Comparison of ENCODE assay signal across 8 cellular contexts in genomic region chr14:21924479-21924878, GRCh38.
DNase-seq lines count a peak whose midpoint lies in the region; ATAC-seq and TF ChIP-seq lines count a peak whose summit lies in the region.

No MANE protein-coding gene starts in this region.

- no peaks in the 10 kb centered on the region for H3K79me2 ChIP-seq in neural progenitor cell (ENCODE audit: low read depth)

- H3K27ac Mint-ChIP-seq in neural progenitor cell: no peak overlapping the region

- no peaks in the 10 kb centered on the region for H3K4me1 Mint-ChIP-seq in neural progenitor cell

- H4K20me1 ChIP-seq in neural progenitor cell (ENCODE audit: low read depth): no peaks in the 10 kb centered on the region

- H3K27ac ChIP-seq in neural progenitor cell: no peak overlapping the region
- no peak overlapping the region for H3K27ac ChIP-seq in aorta (ENCODE audit: low read depth in 1 of 2, low read length in 2 of 2)
- no peak overlapping the region for H3K27ac ChIP-seq in left ventricle myocardium inferior (replicated peaks)

- peak; percentile 71 for DNase-seq in activated CD8-positive, alpha-beta memory T cell treated with anti-CD3 and anti-CD28 coated beads for 24 hours
- DNase-seq in neural progenitor cell (ENCODE audit: low spot score) (peak; percentile 10), NCI-H2029 treated with DMSO at 0.1 percent for 48 hours (lab: John Stamatoyannopoulos, UW) (no peak), aorta (no peak), left ventricle myocardium inferior (no peak), A172 (ENCODE audit: low spot score) (no peak)

- H3K4me3 Mint-ChIP-seq in neural progenitor cell: no peak overlapping the region

- H3K36me3 ChIP-seq in neural progenitor cell: no peaks in the 10 kb centered on the region
- H3K36me3 ChIP-seq in aorta (ENCODE audit: control insufficient read depth in 1 of 2, insufficient read depth in 2 of 2, low read length in 1 of 2): no peaks in the 10 kb centered on the region
- no peaks in the 10 kb centered on the region for H3K36me3 ChIP-seq in left ventricle myocardium inferior

- H3K9ac ChIP-seq in neural progenitor cell: no peak overlapping the region

- no peak overlapping the region for H3K4me2 ChIP-seq in neural progenitor cell

- H3K4me3 ChIP-seq in neural progenitor cell (no peak overlapping the region), aorta (ENCODE audit: low read length in 2 of 2) (no peak overlapping the region), left ventricle myocardium inferior (no peak overlapping the region)

- H3K9me3 ChIP-seq in neural progenitor cell (ENCODE audit: low read depth) (no peaks in the 10 kb centered on the region), aorta (ENCODE audit: control insufficient read depth, low read length) (peaks cover 1% of the 10 kb centered on the region), left ventricle myocardium inferior (replicated peaks) (no peaks in the 10 kb centered on the region)

- no peaks in the 10 kb centered on the region for H3F3A ChIP-seq in neural progenitor cell (ENCODE audit: low read depth)

- 62 to 70% methylated on average over 5 of the region's 5 CpGs for WGBS in aorta, 2 donors

- TF ChIP-seq CTCF in neural progenitor cell (IDR thresholded peaks at IDR 0.05) (peak; percentile 28), left ventricle myocardium inferior (IDR thresholded peaks at IDR 0.05; ENCODE audit: borderline replicate concordance) (no peak)

- H3K27me3 ChIP-seq in neural progenitor cell (peaks cover 37% of the 10 kb centered on the region), aorta (ENCODE audit: control insufficient read depth in 1 of 2, insufficient read depth in 2 of 2, low read length in 1 of 2) (no peaks in the 10 kb centered on the region), left ventricle myocardium inferior (ENCODE audit: low read depth) (no peaks in the 10 kb centered on the region)

- no peaks in the 10 kb centered on the region for H3K27me3 Mint-ChIP-seq in neural progenitor cell (ENCODE audit: insufficient read depth, low read depth)

- intact Hi-C loops in aorta (cut with DNase I) (no loop called here), left ventricle myocardium inferior (cut with micrococcal nuclease) (no loop called here)

- H2AFZ ChIP-seq in neural progenitor cell (replicated peaks): no peak overlapping the region

- H3K4me1 ChIP-seq in neural progenitor cell: no peaks in the 10 kb centered on the region
- H3K4me1 ChIP-seq in aorta (ENCODE audit: control insufficient read depth in 1 of 2, insufficient read depth in 2 of 2, low read length in 2 of 2): no peaks in the 10 kb centered on the region
- no peaks in the 10 kb centered on the region for H3K4me1 ChIP-seq in left ventricle myocardium inferior

- ATAC-seq in GM18867 (IDR thresholded peaks at IDR 0.05; ENCODE audit: unreplicated experiment) (peak; percentile 69), HG03135 (IDR thresholded peaks at IDR 0.05; ENCODE audit: unreplicated experiment) (peak; percentile 88), aorta (ENCODE audit: low FRiP score) (no peak)

- no peaks in the 10 kb centered on the region for H3K9me3 Mint-ChIP-seq in neural progenitor cell

- no peaks in the 10 kb centered on the region for H3K36me3 Mint-ChIP-seq in neural progenitor cell

Comparison
In these comparisons a context has a peak if more than half of its experiments do, and no peak if none do; other contexts are left out.
1. DNase-seq: peak in activated CD8-positive, alpha-beta memory T cell treated with anti-CD3 and anti-CD28 coated beads for 24 hours (single experiment) and neural progenitor cell (single experiment); none in NCI-H2029 treated with DMSO at 0.1 percent for 48 hours (single experiment), aorta (0 of 2), left ventricle myocardium inferior (single experiment) and A172 (single experiment).